Comparison of ENCODE assay signal across 1 cellular context in the genomic region with DNA sequence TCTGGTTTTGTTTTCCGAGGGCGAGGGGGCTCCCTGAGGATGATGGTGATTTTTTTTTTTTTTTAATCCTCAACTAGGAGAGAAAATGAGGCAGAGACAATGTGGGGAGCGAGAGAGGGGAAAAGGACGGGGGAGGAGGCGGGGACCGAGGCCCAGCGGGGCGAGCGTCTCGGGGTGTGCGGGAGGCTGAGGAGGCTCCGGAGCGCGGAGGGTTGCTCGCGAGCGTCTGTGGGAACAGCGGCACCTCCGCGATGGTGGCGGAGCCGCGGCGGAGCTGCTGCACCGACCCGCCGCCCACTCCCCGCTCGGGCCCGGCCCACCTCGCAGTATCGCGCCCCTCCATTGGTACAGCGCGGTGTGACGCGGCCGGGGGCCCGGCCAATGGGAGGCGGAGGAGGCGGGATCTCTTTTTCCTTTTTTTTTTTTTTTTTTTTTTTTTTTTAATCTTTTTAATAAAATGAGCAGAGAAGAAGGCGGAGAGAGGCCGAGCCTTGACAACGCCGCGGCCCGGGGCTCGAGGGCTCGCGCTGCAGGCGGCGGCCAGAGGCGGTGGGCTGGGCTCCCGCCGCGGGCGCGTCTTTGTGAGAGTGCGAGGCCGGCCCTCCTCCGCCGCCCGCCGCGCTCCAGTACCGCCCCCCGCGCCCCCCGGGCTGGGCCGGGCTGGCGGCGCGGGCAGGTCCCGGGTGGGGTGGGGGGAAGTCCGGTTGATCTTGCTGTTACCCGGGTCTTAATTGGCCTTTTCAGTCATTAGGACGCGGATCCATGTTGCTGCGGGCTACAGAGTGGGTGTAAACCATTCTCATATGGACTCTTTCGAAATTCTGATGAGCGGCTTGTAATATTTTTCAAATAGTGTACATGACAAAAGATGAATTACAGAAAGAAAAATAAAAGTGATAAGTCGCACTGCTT.
TF ChIP-seq lines count a peak whose summit lies in the region.

A gene (minus strand): TSS at position 228 of the 912 bp plus-strand sequence.

TF ChIP-seq in GM12878, 131 proteins besides CTCF, POLR2A, EP300 and RAD21 (continued from another document):
- TF ChIP-seq, protein P1, sequence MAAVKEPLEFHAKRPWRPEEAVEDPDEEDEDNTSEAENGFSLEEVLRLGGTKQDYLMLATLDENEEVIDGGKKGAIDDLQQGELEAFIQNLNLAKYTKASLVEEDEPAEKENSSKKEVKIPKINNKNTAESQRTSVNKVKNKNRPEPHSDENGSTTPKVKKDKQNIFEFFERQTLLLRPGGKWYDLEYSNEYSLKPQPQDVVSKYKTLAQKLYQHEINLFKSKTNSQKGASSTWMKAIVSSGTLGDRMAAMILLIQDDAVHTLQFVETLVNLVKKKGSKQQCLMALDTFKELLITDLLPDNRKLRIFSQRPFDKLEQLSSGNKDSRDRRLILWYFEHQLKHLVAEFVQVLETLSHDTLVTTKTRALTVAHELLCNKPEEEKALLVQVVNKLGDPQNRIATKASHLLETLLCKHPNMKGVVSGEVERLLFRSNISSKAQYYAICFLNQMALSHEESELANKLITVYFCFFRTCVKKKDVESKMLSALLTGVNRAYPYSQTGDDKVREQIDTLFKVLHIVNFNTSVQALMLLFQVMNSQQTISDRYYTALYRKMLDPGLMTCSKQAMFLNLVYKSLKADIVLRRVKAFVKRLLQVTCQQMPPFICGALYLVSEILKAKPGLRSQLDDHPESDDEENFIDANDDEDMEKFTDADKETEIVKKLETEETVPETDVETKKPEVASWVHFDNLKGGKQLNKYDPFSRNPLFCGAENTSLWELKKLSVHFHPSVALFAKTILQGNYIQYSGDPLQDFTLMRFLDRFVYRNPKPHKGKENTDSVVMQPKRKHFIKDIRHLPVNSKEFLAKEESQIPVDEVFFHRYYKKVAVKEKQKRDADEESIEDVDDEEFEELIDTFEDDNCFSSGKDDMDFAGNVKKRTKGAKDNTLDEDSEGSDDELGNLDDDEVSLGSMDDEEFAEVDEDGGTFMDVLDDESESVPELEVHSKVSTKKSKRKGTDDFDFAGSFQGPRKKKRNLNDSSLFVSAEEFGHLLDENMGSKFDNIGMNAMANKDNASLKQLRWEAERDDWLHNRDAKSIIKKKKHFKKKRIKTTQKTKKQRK (IDR thresholded peaks at IDR 0.05; ENCODE audit: low read depth, low read length) = no peak
